ENCODE assay signal across 12 cellular contexts in genomic region chr4:83558693-83559092, GRCh38. TPM values are rescaled to one million over a fixed set of nuclear protein-coding genes. Genes with fewer than 3 reads are reported as not detected.
DNase-seq lines count a peak whose midpoint lies in the region; ATAC-seq, FAIRE-seq and TF ChIP-seq lines count a peak whose summit lies in the region.
"Had no signal": no experiment of that assay in that cellular context is flagged by ENCODE, and none has a peak within 500 bp of the region (broad histone marks: within the 10 kb centered on the region; RNA-seq: fewer than 3 reads in every experiment).

No MANE protein-coding gene starts in this region.

- no peak overlapping the region for H3K27ac Mint-ChIP-seq in effector memory CD8-positive, alpha-beta T cell

- no peaks in the 10 kb centered on the region for H3K27me3 Mint-ChIP-seq in effector memory CD8-positive, alpha-beta T cell

- H3K36me3 Mint-ChIP-seq in effector memory CD8-positive, alpha-beta T cell (ENCODE audit: insufficient read depth) = no peaks in the 10 kb centered on the region

- H3K79me2 ChIP-seq in PC-9 (ENCODE audit: low read depth) (peaks cover 91% of the 10 kb centered on the region), endothelial cell of umbilical vein (ENCODE audit: control insufficient read depth, insufficient read depth, low read length) (no peaks in the 10 kb centered on the region)

- FAIRE-seq in A549 (lab: Jason Lieb, UNC) (no peak), endothelial cell of umbilical vein (lab: Jason Lieb, UNC) (no peak)
- FAIRE-seq: small intestine had no signal

- CTCF ChIA-PET in A549 (lab: Yijun Ruan, JAX) = no interaction called here
- CTCF ChIA-PET in PC-9 (lab: Charles Lee) = no interaction called here
- CTCF ChIA-PET in endothelial cell of umbilical vein (lab: Charles Lee) = no interaction called here

- TF ChIP-seq RAD21 in A549 (conservative IDR thresholded peaks at IDR 0.05 in 1 of 2, IDR thresholded peaks at IDR 0.05 in 1 of 2) = no peak

- BruUV-seq in PC-9 (replicated peaks; lab: Mats Ljungman, UMichigan) (no TSS peak), endothelial cell of umbilical vein (replicated peaks; lab: Mats Ljungman, UMichigan) (no TSS peak)

- no peak for TF ChIP-seq POLR2A in A549 (IDR thresholded peaks at IDR 0.05; ENCODE audit: low read length)
- no peak for TF ChIP-seq POLR2A in endothelial cell of umbilical vein (IDR thresholded peaks at IDR 0.05; ENCODE audit: low read depth, low read length)

- H3K27me3 ChIP-seq in PC-9 (ENCODE audit: insufficient read depth, low read depth) (no peaks in the 10 kb centered on the region), endothelial cell of umbilical vein (ENCODE audit: control insufficient read depth in 2 of 2, insufficient read depth in 2 of 2, low read length in 2 of 2) (no peaks in the 10 kb centered on the region)

- H3K27ac ChIP-seq in A549 (peak overlapping the region; percentile 37 to 47; a peak in 5 of 6 replicates), PC-9 (peak overlapping the region; percentile 82), endothelial cell of umbilical vein (ENCODE audit: insufficient read depth, low read depth, low read length) (no peak overlapping the region)

- ATAC-seq in A549 (no peak), GM21717 (IDR thresholded peaks at IDR 0.05; ENCODE audit: unreplicated experiment) (peak; percentile 46)
- ATAC-seq in effector memory CD8-positive, alpha-beta T cell (replicated peaks) = no peak

- H3K4me1 Mint-ChIP-seq in effector memory CD8-positive, alpha-beta T cell (ENCODE audit: low read depth in 2 of 2) = peaks cover 3 to 8% of the 10 kb centered on the region in 2 donors

- H3K4me1 ChIP-seq in A549 (peaks cover 87% of the 10 kb centered on the region), PC-9 (replicated peaks; ENCODE audit: insufficient read depth) (peaks cover 64% of the 10 kb centered on the region), endothelial cell of umbilical vein (ENCODE audit: control insufficient read depth, extremely low read depth, insufficient read depth, low read length) (peaks cover 6% of the 10 kb centered on the region)

- H3F3A ChIP-seq in PC-9 (ENCODE audit: insufficient read depth, low read depth) = peaks cover 6% of the 10 kb centered on the region; the same call in 1 of the 2 replicates

- intact Hi-C loops in PC-9 (cut with micrococcal nuclease; ENCODE audit: unreplicated experiment) (no loop called here), endothelial cell of umbilical vein (cut with micrococcal nuclease) (no loop called here)

- no peak for DNase-seq in A549 (ENCODE audit: low read depth in 1 of 2, low spot score in 1 of 2)
- DNase-seq in PC-9 = no peak
- DNase-seq in endothelial cell of umbilical vein (ENCODE audit: low read depth, low spot score) = no peak
- DNase-seq in effector memory CD8-positive, alpha-beta T cell = no peak
- DNase-seq in HT-29 (ENCODE audit: low spot score) = no peak
- DNase-seq in D341Med (ENCODE audit: low spot score) = no peak
- DNase-seq in NCI-H748 (lab: John Stamatoyannopoulos, UW; ENCODE audit: unreplicated experiment) = no peak
- DNase-seq: activated CD4-positive, alpha-beta T cell treated with anti-CD3 and anti-CD28 coated beads for 48 hours; amniotic stem cell; NCI-H2081; small intestine had no signal

- H3K4me3 ChIP-seq in A549 (no peak overlapping the region), PC-9 (no peak overlapping the region), endothelial cell of umbilical vein (replicated peaks in 1 of 3; ENCODE audit: insufficient read depth in 1 of 3, low read depth in 1 of 3, low read length in 3 of 3) (no peak overlapping the region)

- H4K20me1 ChIP-seq in PC-9 (ENCODE audit: insufficient read depth) = no peaks in the 10 kb centered on the region
- no peaks in the 10 kb centered on the region for H4K20me1 ChIP-seq in endothelial cell of umbilical vein (replicated peaks; ENCODE audit: control insufficient read depth, extremely low read depth, insufficient read depth, low read length)

- H3K36me3 ChIP-seq in PC-9 (ENCODE audit: low read depth) = 0 out of 2 replicates have a peak, but pooled peaks cover 5% of the 10 kb centered on the region
- no peaks in the 10 kb centered on the region for H3K36me3 ChIP-seq in endothelial cell of umbilical vein (ENCODE audit: control insufficient read depth in 2 of 2, extremely low read depth in 1 of 2, insufficient read depth in 2 of 2, low read length in 2 of 2)

- WGBS in A549 (ENCODE audit: missing lambda C conversion rate) = 95% methylated on average over 1 of the region's 1 CpG

- dilution Hi-C loops in endothelial cell of umbilical vein (cut with MboI; ENCODE audit: extremely low pct_ligation_motif_present, low sequenced_read_pairs) = no loop called here

- no peak overlapping the region for H3K4me3 Mint-ChIP-seq in effector memory CD8-positive, alpha-beta T cell

- peak overlapping the region; percentile 4; the same call in 1 of the 3 replicates for H3K4me2 ChIP-seq in A549
- 0 out of 2 replicates have a peak overlapping the region, but pooled peaks have one; percentile 16 for H3K4me2 ChIP-seq in PC-9
- no peak overlapping the region for H3K4me2 ChIP-seq in endothelial cell of umbilical vein (ENCODE audit: insufficient read depth, low read length)

- no peak overlapping the region for H3K9ac ChIP-seq in endothelial cell of umbilical vein (replicated peaks; ENCODE audit: extremely low read depth, insufficient read depth, low read length)

- POLR2A ChIA-PET in A549 (lab: Yijun Ruan, JAX) = no interaction called here
- POLR2A ChIA-PET in PC-9 (lab: Charles Lee; ENCODE audit: unreplicated experiment) = no interaction called here
- POLR2A ChIA-PET in endothelial cell of umbilical vein (lab: Charles Lee) = no interaction called here

- no peaks in the 10 kb centered on the region for H3K9me3 ChIP-seq in A549
- H3K9me3 ChIP-seq in PC-9 (ENCODE audit: insufficient read depth, low read depth) = no peaks in the 10 kb centered on the region
- H3K9me3 ChIP-seq in endothelial cell of umbilical vein (replicated peaks; ENCODE audit: control insufficient read depth, insufficient read depth, low read length) = no peaks in the 10 kb centered on the region

- no peaks in the 10 kb centered on the region for H3K9me2 ChIP-seq in PC-9 (ENCODE audit: insufficient read depth)

- H3K9me3 Mint-ChIP-seq in effector memory CD8-positive, alpha-beta T cell = no peaks in the 10 kb centered on the region

- TF ChIP-seq CTCF in A549 (IDR thresholded peaks at IDR 0.05) = no peak
- no peak for TF ChIP-seq CTCF in PC-9 (conservative IDR thresholded peaks at IDR 0.05)
- TF ChIP-seq CTCF in endothelial cell of umbilical vein (IDR thresholded peaks at IDR 0.05; ENCODE audit: extremely low read depth in 1 of 2, insufficient read depth in 1 of 2, low read depth in 1 of 2, low read length in 2 of 2) = no peak

- H2AFZ ChIP-seq in PC-9 (no peak overlapping the region), endothelial cell of umbilical vein (ENCODE audit: low read depth, low read length) (no peak overlapping the region)

- TF ChIP-seq EP300 in A549 (IDR thresholded peaks at IDR 0.05) = no peak

- H3K9me1 ChIP-seq in endothelial cell of umbilical vein (replicated peaks; ENCODE audit: control insufficient read depth, extremely low read depth, insufficient read depth, low read length) = no peaks in the 10 kb centered on the region

TF ChIP-seq in A549, 52 proteins besides CTCF, POLR2A, EP300 and RAD21 (continues in another document):
- TF ChIP-seq KDM5A (IDR thresholded peaks at IDR 0.05) (no peak), RFX5 (IDR thresholded peaks at IDR 0.05) (no peak), TP53 (CRISPR knock-in tag; IDR thresholded peaks at IDR 0.05) (no peak), JUN (IDR thresholded peaks at IDR 0.05) (no peak), FOSB (CRISPR knock-in tag; IDR thresholded peaks at IDR 0.05) (no peak), BHLHE40 (IDR thresholded peaks at IDR 0.05; ENCODE audit: low read depth, low read length) (no peak), CHD2 (IDR thresholded peaks at IDR 0.05; ENCODE audit: low read length, partially characterized antibody) (no peak)

TF ChIP-seq in endothelial cell of umbilical vein, 7 proteins besides CTCF, POLR2A, EP300 and RAD21:
- TF ChIP-seq GATA2 (IDR thresholded peaks at IDR 0.05; ENCODE audit: insufficient read depth, insufficient read length, low read depth, low read length) (no peak), EZH2 (IDR thresholded peaks at IDR 0.05; ENCODE audit: borderline replicate concordance, low read depth, low read length, severe bottlenecking) (no peak), MAX (IDR thresholded peaks at IDR 0.05; ENCODE audit: insufficient read depth, insufficient read length) (no peak), POLR2AphosphoS5 (IDR thresholded peaks at IDR 0.05; ENCODE audit: insufficient read depth, low read depth, low read length) (no peak), JUN (IDR thresholded peaks at IDR 0.05; ENCODE audit: borderline replicate concordance, insufficient read depth, insufficient read length, low read depth) (peak; percentile 7), MYC (IDR thresholded peaks at IDR 0.05; ENCODE audit: low read depth, low read length) (no peak), FOS (IDR thresholded peaks at IDR 0.05; ENCODE audit: borderline replicate concordance, insufficient read depth, low read length) (peak; percentile 64)

RNA-seq across cellular contexts. Expression of gene GPAT3, which starts 22.8 kb away (rescaled TPM):
- polyA plus RNA-seq in A549 (2011; rRNA removed) = 29.9 and 44.9 TPM in 2 replicates
- 13.7 and 17.1 TPM in 2 replicates for polyA plus RNA-seq in A549 (2012; cell fraction: cytosol; rRNA removed)
- 10.4 and 13.4 TPM in 2 replicates for polyA plus RNA-seq in A549 (2012; cell fraction: nucleus; rRNA removed)
- polyA plus RNA-seq in A549 (2017; fragmentation: RNase III; extraction: RNeasy Plus Mini Kit Qiagen cat#74134 plus additional on column Dnase treatment) = 12.9 to 16.9 TPM (median 13.1 TPM) in 3 replicates
- 13.1 and 20.5 TPM in 2 replicates for polyA minus RNA-seq in A549 (2011; rRNA and poly(A)+ RNA removed)
- 27.0 and 29.1 TPM in 2 replicates for total RNA-seq in PC-9 (2021)
- 2.1 and 3.1 TPM in 2 replicates for total RNA-seq in endothelial cell of umbilical vein
- polyA plus RNA-seq in endothelial cell of umbilical vein = 0.21 and 0.36 TPM in 2 replicates
- polyA plus RNA-seq in endothelial cell of umbilical vein (2011; cell fraction: cytosol; rRNA removed) = 0.35 and 0.52 TPM in 2 replicates
- 0.46 and 0.58 TPM in 2 replicates for polyA plus RNA-seq in endothelial cell of umbilical vein (2011; cell fraction: nucleus; rRNA removed)
- 5.0 and 11.7 TPM in 2 replicates for polyA plus RNA-seq in endothelial cell of umbilical vein (2012)
- 0.75 and 4.4 TPM in 2 replicates for polyA minus RNA-seq in endothelial cell of umbilical vein
- polyA minus RNA-seq in endothelial cell of umbilical vein (2011; cell fraction: cytosol; rRNA and poly(A)+ RNA removed) = 0.82 TPM
- 2.0 TPM in 1 of 2 replicates, not detected in the other for polyA minus RNA-seq in endothelial cell of umbilical vein (2011; cell fraction: nucleus; rRNA and poly(A)+ RNA removed)
- total RNA-seq in HT-29 (2014; rRNA removed; shearing (Covaris generic)) = 8.3 and 13.7 TPM in 2 replicates
